Comparison of ENCODE assay signal across 17 cellular contexts in genomic region chr1:58406296-58407071, GRCh38.
DNase-seq lines count a peak whose midpoint lies in the region; TF ChIP-seq lines count a peak whose summit lies in the region.
"Had no signal": no experiment of that assay in that cellular context is flagged by ENCODE, and none has a peak within 500 bp of the region (broad histone marks: within the 10 kb centered on the region; RNA-seq: fewer than 3 reads in every experiment).

No MANE protein-coding gene starts in this region.

- no peaks in the 10 kb centered on the region for H3K36me3 Mint-ChIP-seq in mesothelial cell of epicardium
- H3K36me3 Mint-ChIP-seq: CD4-positive, alpha-beta memory T cell; IgD-negative memory B cell had no signal

- TF ChIP-seq CTCF in HEK293 (tag by site-specific recombination; IDR thresholded peaks at IDR 0.05) (no peak), mesothelial cell of epicardium (IDR thresholded peaks at IDR 0.05; ENCODE audit: unreplicated experiment) (no peak), smooth muscle cell (IDR thresholded peaks at IDR 0.05; ENCODE audit: borderline replicate concordance, insufficient read depth, poor library complexity, severe bottlenecking) (no peak)

- WGBS in smooth muscle cell (ENCODE audit: low lambda C conversion rate) = 49% methylated on average over 13 of the region's 13 CpGs

- peak; percentile 79 for DNase-seq in ELF-1 (ENCODE audit: low read depth, low spot score)
- DNase-seq in dermis blood vessel endothelial cell = peak; percentile 20
- DNase-seq in mesothelial cell of epicardium (ENCODE audit: low spot score in 2 of 2, unreplicated experiment in 2 of 2) = no peak
- DNase-seq in stimulated activated CD4-positive, alpha-beta T cell treated with anti-CD3 and anti-CD28 coated beads, Interleukin-4, amount 100 ng/mL, for 1 hour = no peak
- no peak for DNase-seq in GF-D8 (lab: John Stamatoyannopoulos, UW)
- no peak for DNase-seq in activated naive CD4-positive, alpha-beta T cell (lab: John Stamatoyannopoulos, UW)
- no peak for DNase-seq in smooth muscle cell (lab: John Stamatoyannopoulos, UW; ENCODE audit: unreplicated experiment)
- DNase-seq: BE2C; CD4-positive, alpha-beta memory T cell; DMS79 treated with DMSO at 0.1 percent for 48 hours; GOT3 had no signal

- H3K79me2 ChIP-seq in smooth muscle cell (ENCODE audit: low read depth) = no peaks in the 10 kb centered on the region

- no peaks in the 10 kb centered on the region for H3K9me3 ChIP-seq in HEK293 (ENCODE audit: control insufficient read depth, insufficient read depth, low read depth, low read length)
- H3K9me3 ChIP-seq in smooth muscle cell (replicated peaks; ENCODE audit: low read depth) = no peaks in the 10 kb centered on the region
- H3K9me3 ChIP-seq: A549, BE2C, HAP-1 had no signal

- CTCF ChIA-PET in HEK293 (lab: Yijun Ruan, JAX) = no interaction called here

- H3K27ac Mint-ChIP-seq in mesothelial cell of epicardium = peak overlapping the region; percentile 40
- H3K27ac Mint-ChIP-seq: CD4-positive, alpha-beta memory T cell; IgD-negative memory B cell had no signal

- POLR2A ChIA-PET in HEK293 (lab: Yijun Ruan, JAX) = no interaction called here

- H3K9ac ChIP-seq in smooth muscle cell (ENCODE audit: low read depth) = no peak overlapping the region
- H3K9ac ChIP-seq: KMS-11 had no signal

- no peak overlapping the region for H3K4me3 Mint-ChIP-seq in mesothelial cell of epicardium
- H3K4me3 Mint-ChIP-seq: CD4-positive, alpha-beta memory T cell; IgD-negative memory B cell had no signal

- no peaks in the 10 kb centered on the region for H3K4me1 ChIP-seq in HEK293 (ENCODE audit: control insufficient read depth, insufficient read depth, low read length)
- peaks cover 21% of the 10 kb centered on the region for H3K4me1 ChIP-seq in smooth muscle cell (ENCODE audit: low read depth)
- H3K4me1 ChIP-seq: A549, BE2C, HAP-1 had no signal

- H3K4me3 ChIP-seq in HEK293 (ENCODE audit: low read depth, low read length) = no peak overlapping the region
- H3K4me3 ChIP-seq in smooth muscle cell = no peak overlapping the region
- H3K4me3 ChIP-seq: A549, HAP-1 had no signal

- H3K27me3 ChIP-seq in smooth muscle cell (ENCODE audit: low read depth) = no peaks in the 10 kb centered on the region
- H3K27me3 ChIP-seq: BE2C had no signal

- no peaks in the 10 kb centered on the region for H4K20me1 ChIP-seq in smooth muscle cell (ENCODE audit: low read depth)

- no peaks in the 10 kb centered on the region for H3K9me3 Mint-ChIP-seq in mesothelial cell of epicardium
- H3K9me3 Mint-ChIP-seq: CD4-positive, alpha-beta memory T cell; IgD-negative memory B cell had no signal

- H3K36me3 ChIP-seq in HEK293 (ENCODE audit: control insufficient read depth in 2 of 2, insufficient read depth in 1 of 2, low read length in 2 of 2) = no peaks in the 10 kb centered on the region
- H3K36me3 ChIP-seq in smooth muscle cell (ENCODE audit: low read depth) = no peaks in the 10 kb centered on the region
- H3K36me3 ChIP-seq: BE2C, HAP-1 had no signal

- H3K4me2 ChIP-seq in smooth muscle cell = no peak overlapping the region
- H3K4me2 ChIP-seq: A549, KMS-11 had no signal

- H3K27ac ChIP-seq in HEK293 (ENCODE audit: extremely low read depth, low read depth, low read length) (no peak overlapping the region), smooth muscle cell (ENCODE audit: low read depth) (no peak overlapping the region)
- H3K27ac ChIP-seq: A549, C4-2B, KMS-11 had no signal

- peaks cover 6% of the 10 kb centered on the region for H3F3A ChIP-seq in smooth muscle cell (ENCODE audit: low read depth)

- H2AFZ ChIP-seq in smooth muscle cell (ENCODE audit: low read depth) = no peak overlapping the region

- peaks cover 3% of the 10 kb centered on the region for H3K27me3 Mint-ChIP-seq in mesothelial cell of epicardium (ENCODE audit: low read depth)
- H3K27me3 Mint-ChIP-seq: IgD-negative memory B cell had no signal

- H3K4me1 Mint-ChIP-seq in mesothelial cell of epicardium = peaks cover 35% of the 10 kb centered on the region
- H3K4me1 Mint-ChIP-seq: CD4-positive, alpha-beta memory T cell; IgD-negative memory B cell had no signal

TF ChIP-seq in HEK293, 187 proteins besides CTCF, POLR2A, EP300 and RAD21:
- TF ChIP-seq ZNF302 (tag by site-specific recombination; IDR thresholded peaks at IDR 0.05; ENCODE audit: low read depth) (no peak), ZNF768 (tag by site-specific recombination; IDR thresholded peaks at IDR 0.05) (peak; percentile 57; the same call in 1 of the 2 replicates)

Comparison
In these comparisons a context has a peak if more than half of its experiments do, and no peak if none do; other contexts are left out.
1. DNase-seq: peak in ELF-1 (single experiment) and dermis blood vessel endothelial cell (single experiment); none in mesothelial cell of epicardium (0 of 2), stimulated activated CD4-positive, alpha-beta T cell treated with anti-CD3 and anti-CD28 coated beads, Interleukin-4, amount 100 ng/mL, for 1 hour (single experiment), GF-D8 (single experiment), activated naive CD4-positive, alpha-beta T cell (0 of 4) and smooth muscle cell (single experiment).